ENCODE assay signal across 30 cellular contexts in genomic region chr3:164250923-164251322, GRCh38.
"Had no signal": no experiment of that assay in that cellular context is flagged by ENCODE, and none has a peak within 500 bp of the region (broad histone marks: within the 10 kb centered on the region; RNA-seq: fewer than 3 reads in every experiment).

No MANE protein-coding gene starts in this region.

- H3K9me3 ChIP-seq: ascending aorta, body of pancreas, SJCRH30 had no signal

- H3K9me3 Mint-ChIP-seq: activated CD4-positive, alpha-beta T cell treated with anti-CD3 and anti-CD28 coated beads, Interleukin-2, amount 10 ng/mL, durations not matched to agents 24 days and 14 days; T-helper 1 cell treated with Interleukin-12 subunit alpha and Interleukin-12 subunit beta and Interleukin-4 antibody, amounts not matched to agents 30 μg/mL and 1 μg/mL, for 36 hours had no signal

- H3K4me1 Mint-ChIP-seq: activated B cell treated with CpG ODN at 0.5 μM for 24 hours; activated CD4-positive, alpha-beta T cell treated with anti-CD3 and anti-CD28 coated beads, Interleukin-2, amount 10 ng/mL, durations not matched to agents 24 days and 14 days; activated naive CD8-positive, alpha-beta T cell treated with anti-CD3 and anti-CD28 coated beads, Interleukin-2, amount 50 U/mL, for 24 hours had no signal

- ATAC-seq: activated naive CD4-positive, alpha-beta T cell treated with anti-CD3 and anti-CD28 coated beads, Interleukin-2, amount 50 U/mL, for 72 hours; activated naive CD8-positive, alpha-beta T cell treated with anti-CD3 and anti-CD28 coated beads, Interleukin-2, amount 50 U/mL, for 24 hours; activated T-cell treated with anti-CD3 and anti-CD28 coated beads, Interleukin-2, amount 50 U/mL, for 4 hours; body of pancreas; Panc1; SK-N-SH treated with all-trans-retinoic acid at 6 μM for 48 hours had no signal

- H3K27ac ChIP-seq: ascending aorta, body of pancreas, RWPE1, SJCRH30 had no signal

- DNase-seq: activated B cell treated with CpG ODN at 0.5 μM for 24 hours; activated CD4-positive, alpha-beta T cell treated with anti-CD3 and anti-CD28 coated beads for 1 hour; activated CD4-positive, alpha-beta T cell treated with anti-CD3 and anti-CD28 coated beads, Interleukin-2, amount 10 ng/mL, durations not matched to agents 24 days and 14 days; activated CD4-positive, alpha-beta T cell treated with anti-CD3 and anti-CD28 coated beads, Interleukin-2, amount 50 U/mL, for 48 hours; activated CD8-positive, alpha-beta memory T cell treated with anti-CD3 and anti-CD28 coated beads for 24 hours; activated effector memory CD4-positive, alpha-beta T cell treated with anti-CD3 and anti-CD28 coated beads, Interleukin-2, amount 50 U/mL, for 16 hours; activated naive CD4-positive, alpha-beta T cell treated with Interleukin-2 at 50 U/mL for 16 hours; activated naive CD8-positive, alpha-beta T cell treated with anti-CD3 and anti-CD28 coated beads, Interleukin-2, amount 50 U/mL, for 24 hours; activated T-cell treated with anti-CD3 and anti-CD28 coated beads, Interleukin-2, amount 50 U/mL, for 4 hours; amniotic stem cell; body of pancreas; central memory CD4-positive, alpha-beta T cell; IMR-90; Kasumi-1; KBM-7; NCI-H1092 treated with DMSO at 0.1 percent for 48 hours; NCI-H1436 treated with DMSO at 0.1 percent for 48 hours; NCI-H187; NCI-H2081; NCI-H526; NCI-H774; Right ventricle myocardium superior; SJCRH30; T-helper 9 cell had no signal

- H3K4me3 Mint-ChIP-seq: activated B cell treated with CpG ODN at 0.5 μM for 24 hours; activated CD4-positive, alpha-beta T cell treated with anti-CD3 and anti-CD28 coated beads, Interleukin-2, amount 10 ng/mL, durations not matched to agents 24 days and 14 days; activated naive CD8-positive, alpha-beta T cell treated with anti-CD3 and anti-CD28 coated beads, Interleukin-2, amount 50 U/mL, for 24 hours; activated T-cell treated with anti-CD3 and anti-CD28 coated beads, Interleukin-2, amount 50 U/mL, for 4 hours; T-helper 1 cell treated with Interleukin-12 subunit alpha and Interleukin-12 subunit beta and Interleukin-4 antibody, amounts not matched to agents 30 μg/mL and 1 μg/mL, for 36 hours had no signal

- H3K4me1 ChIP-seq: ascending aorta, body of pancreas, SJCRH30 had no signal

- H3K27ac Mint-ChIP-seq: activated B cell treated with CpG ODN at 0.5 μM for 24 hours; activated CD4-positive, alpha-beta T cell treated with anti-CD3 and anti-CD28 coated beads, Interleukin-2, amount 10 ng/mL, durations not matched to agents 24 days and 14 days; activated naive CD4-positive, alpha-beta T cell treated with anti-CD3 and anti-CD28 coated beads, Interleukin-2, amount 50 U/mL, for 72 hours; activated naive CD8-positive, alpha-beta T cell treated with anti-CD3 and anti-CD28 coated beads, Interleukin-2, amount 50 U/mL, for 24 hours; T-helper 1 cell treated with Interleukin-12 subunit alpha and Interleukin-12 subunit beta and Interleukin-4 antibody, amounts not matched to agents 30 μg/mL and 1 μg/mL, for 36 hours had no signal

- H3K36me3 ChIP-seq: ascending aorta, SJCRH30 had no signal

- H3K27me3 Mint-ChIP-seq: activated B cell treated with CpG ODN at 0.5 μM for 24 hours; activated CD4-positive, alpha-beta T cell treated with anti-CD3 and anti-CD28 coated beads, Interleukin-2, amount 10 ng/mL, durations not matched to agents 24 days and 14 days; activated naive CD8-positive, alpha-beta T cell treated with anti-CD3 and anti-CD28 coated beads, Interleukin-2, amount 50 U/mL, for 24 hours had no signal

- H3K36me3 Mint-ChIP-seq: activated naive CD4-positive, alpha-beta T cell treated with anti-CD3 and anti-CD28 coated beads, Interleukin-2, amount 50 U/mL, for 72 hours had no signal

- H3K4me3 ChIP-seq: ascending aorta, body of pancreas, SJCRH30 had no signal
